In genomic region chr2:133788391-133788790, GRCh38 we compare ENCODE assay signal across 20 cellular contexts.
"Had no signal": no experiment of that assay in that cellular context is flagged by ENCODE, and none has a peak within 500 bp of the region (broad histone marks: within the 10 kb centered on the region; RNA-seq: fewer than 3 reads in every experiment).

No MANE protein-coding gene starts in this region.

- H3K27ac Mint-ChIP-seq: activated CD4-positive, alpha-beta T cell treated with anti-CD3 and anti-CD28 coated beads, Interleukin-2, amount 10 ng/mL, durations not matched to agents 24 days and 14 days; activated CD8-positive, alpha-beta T cell treated with anti-CD3 and anti-CD28 coated beads, Interleukin-2, amount 10 ng/mL, durations not matched to agents 7 days and 5 days; activated naive CD8-positive, alpha-beta T cell treated with anti-CD3 and anti-CD28 coated beads, Interleukin-2, amount 10 ng/mL, durations not matched to agents 7 days and 5 days; activated T-helper 1 cell treated with anti-CD3 and anti-CD28 coated beads, Interleukin-12 subunit alpha, Interleukin-12 subunit beta, Interleukin-2, Interleukin-4 antibody, amounts not matched to agents 30 ng/mL and 10 ng/mL and 1 ng/mL, durations not matched to agents 14 hours and 24 hours and 36 hours; naive thymus-derived CD8-positive, alpha-beta T cell; stimulated activated naive B cell treated with anti-CD40 and anti-IgM and Interleukin-4, amounts not matched to agents 10 μg/mL and 1 μg/mL and 100 μg/mL, for 72 hours; T-helper 2 cell treated with Interferon-gamma antibody and Interleukin-4, amounts not matched to agents 5 μg/mL and 100 μg/mL, for 36 hours had no signal

- DNase-seq: activated CD4-positive, alpha-beta T cell treated with anti-CD3 and anti-CD28 coated beads, Interleukin-2, amount 10 ng/mL, durations not matched to agents 24 days and 14 days; activated CD4-positive, CD25-positive, alpha-beta regulatory T cell; activated CD8-positive, alpha-beta T cell treated with anti-CD3 and anti-CD28 coated beads, Interleukin-2, amount 10 ng/mL, durations not matched to agents 7 days and 5 days; activated naive CD8-positive, alpha-beta T cell treated with anti-CD3 and anti-CD28 coated beads, Interleukin-2, amount 10 ng/mL, durations not matched to agents 7 days and 5 days; anterior cingulate cortex; dermis blood vessel endothelial cell; hippocampal formation; left lung; mucosa of descending colon; naive thymus-derived CD8-positive, alpha-beta T cell; stimulated activated CD4-positive, alpha-beta T cell treated with anti-CD3 and anti-CD28 coated beads, Interleukin-2, amount 100 ng/mL, for 48 hours; stimulated activated naive B cell treated with anti-CD40 and anti-IgM and Interleukin-4, amounts not matched to agents 10 μg/mL and 1 μg/mL and 100 μg/mL, for 72 hours; tibial artery had no signal

- ATAC-seq: activated CD8-positive, alpha-beta T cell treated with anti-CD3 and anti-CD28 coated beads, Interleukin-2, amount 10 ng/mL, durations not matched to agents 7 days and 5 days; left lung; mucosa of descending colon; naive thymus-derived CD8-positive, alpha-beta T cell; stimulated activated naive B cell treated with anti-CD40 and anti-IgM and Interleukin-4, amounts not matched to agents 10 μg/mL and 1 μg/mL and 100 μg/mL, for 72 hours had no signal

- H3K4me1 ChIP-seq: breast epithelium, left lung, tibial artery, vagina had no signal

- H3K9me3 ChIP-seq: left lung, mucosa of descending colon, neutrophil, vagina had no signal

- H3K9me3 Mint-ChIP-seq: activated CD4-positive, alpha-beta T cell treated with anti-CD3 and anti-CD28 coated beads, Interleukin-2, amount 10 ng/mL, durations not matched to agents 24 days and 14 days; activated naive CD8-positive, alpha-beta T cell treated with anti-CD3 and anti-CD28 coated beads, Interleukin-2, amount 10 ng/mL, durations not matched to agents 7 days and 5 days; T-helper 2 cell treated with Interferon-gamma antibody and Interleukin-4, amounts not matched to agents 5 μg/mL and 100 μg/mL, for 36 hours had no signal

- H3K4me3 ChIP-seq: breast epithelium, left lung, mucosa of descending colon, tibial artery, vagina had no signal

- H3K36me3 Mint-ChIP-seq: activated naive CD8-positive, alpha-beta T cell treated with anti-CD3 and anti-CD28 coated beads, Interleukin-2, amount 10 ng/mL, durations not matched to agents 7 days and 5 days; naive thymus-derived CD8-positive, alpha-beta T cell; stimulated activated naive B cell treated with anti-CD40 and anti-IgM and Interleukin-4, amounts not matched to agents 10 μg/mL and 1 μg/mL and 100 μg/mL, for 72 hours had no signal

- FAIRE-seq: keratinocyte had no signal

- H3K27ac ChIP-seq: breast epithelium, epithelial cell of prostate, left lung, neutrophil, tibial artery, vagina had no signal

- H3K36me3 ChIP-seq: breast epithelium, left lung, neutrophil, tibial artery, vagina had no signal

- H3K27me3 ChIP-seq: breast epithelium, left lung, neutrophil, tibial artery, vagina had no signal
